ENCODE assay signal across 1 cellular context in the genomic region with DNA sequence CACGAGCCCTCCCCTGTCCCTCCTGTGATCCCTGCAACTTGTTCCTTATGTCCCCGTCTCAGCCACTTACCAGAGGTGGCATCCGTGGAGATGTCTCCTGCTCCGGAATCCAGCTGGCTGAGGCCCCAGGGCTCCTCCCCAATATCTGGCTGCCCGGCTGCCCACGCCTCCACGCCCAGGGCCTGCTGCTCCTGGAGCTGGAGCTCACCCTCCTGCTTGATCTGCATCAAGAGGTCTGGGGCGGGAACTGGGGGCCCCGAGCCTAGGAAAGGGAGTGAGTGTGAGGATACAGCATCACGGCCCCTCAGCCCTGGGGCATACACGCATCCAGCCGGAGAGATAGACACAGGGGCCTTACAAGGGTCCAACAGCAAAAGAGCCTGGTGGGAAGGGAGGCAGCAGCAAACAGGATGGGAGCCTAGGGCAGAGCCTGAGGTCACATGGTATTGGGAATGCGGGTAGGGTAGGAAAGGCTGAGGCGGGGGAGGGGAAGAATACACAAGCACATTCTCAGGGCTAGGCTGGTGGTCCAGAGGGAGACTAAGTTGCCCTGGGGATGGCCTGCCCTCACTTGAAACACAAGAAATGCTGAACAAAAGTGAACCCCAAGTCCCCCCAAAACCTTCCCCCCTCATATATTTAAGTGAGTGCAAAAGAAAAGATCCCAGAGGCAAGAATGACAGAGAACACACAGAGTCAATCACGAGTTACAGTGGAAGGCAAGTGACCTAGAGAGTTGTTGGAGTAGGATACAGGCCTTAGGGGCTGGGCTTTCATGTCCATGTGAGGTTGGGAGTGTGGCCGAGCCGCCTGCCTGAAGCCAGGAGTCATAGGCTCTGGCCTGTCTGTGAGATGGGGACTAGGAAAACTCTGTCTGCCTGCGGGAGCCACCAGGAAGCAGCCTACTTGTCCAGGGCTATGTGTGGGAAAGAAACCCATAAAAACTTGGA.
TF ChIP-seq lines count a peak whose summit lies in the region.

No MANE protein-coding gene starts in this region.

TF ChIP-seq in H1, 55 proteins besides CTCF, POLR2A, EP300 and RAD21:
- TF ChIP-seq TCF12 (IDR thresholded peaks at IDR 0.05; ENCODE audit: low read depth, low read length) = no peak
- TF ChIP-seq SUZ12 (IDR thresholded peaks at IDR 0.05; ENCODE audit: low read length) = no peak
- TF ChIP-seq, protein P1, sequence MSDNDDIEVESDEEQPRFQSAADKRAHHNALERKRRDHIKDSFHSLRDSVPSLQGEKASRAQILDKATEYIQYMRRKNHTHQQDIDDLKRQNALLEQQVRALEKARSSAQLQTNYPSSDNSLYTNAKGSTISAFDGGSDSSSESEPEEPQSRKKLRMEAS (IDR thresholded peaks at IDR 0.05) = peak; percentile 28; the same call in 1 of the 2 replicates
- TF ChIP-seq POLR2AphosphoS5 (IDR thresholded peaks at IDR 0.05; ENCODE audit: low read depth, low read length) = peak; percentile 56
- no peak for TF ChIP-seq HDAC6 (IDR thresholded peaks at IDR 0.05; ENCODE audit: low read depth, low read length)
- peak; percentile 80 for TF ChIP-seq SP1 (IDR thresholded peaks at IDR 0.05; ENCODE audit: low read depth, low read length)
- peak; percentile 89 for TF ChIP-seq TEAD4 (IDR thresholded peaks at IDR 0.05; ENCODE audit: low read depth, low read length)
- TF ChIP-seq ASH2L (IDR thresholded peaks at IDR 0.05; ENCODE audit: low read length) = peak; percentile 73
- TF ChIP-seq CREB1 (IDR thresholded peaks at IDR 0.05) = no peak
- TF ChIP-seq, protein P2, sequence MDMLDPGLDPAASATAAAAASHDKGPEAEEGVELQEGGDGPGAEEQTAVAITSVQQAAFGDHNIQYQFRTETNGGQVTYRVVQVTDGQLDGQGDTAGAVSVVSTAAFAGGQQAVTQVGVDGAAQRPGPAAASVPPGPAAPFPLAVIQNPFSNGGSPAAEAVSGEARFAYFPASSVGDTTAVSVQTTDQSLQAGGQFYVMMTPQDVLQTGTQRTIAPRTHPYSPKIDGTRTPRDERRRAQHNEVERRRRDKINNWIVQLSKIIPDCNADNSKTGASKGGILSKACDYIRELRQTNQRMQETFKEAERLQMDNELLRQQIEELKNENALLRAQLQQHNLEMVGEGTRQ (IDR thresholded peaks at IDR 0.05; ENCODE audit: low read length) = peak; percentile 76
